In the genomic region with DNA sequence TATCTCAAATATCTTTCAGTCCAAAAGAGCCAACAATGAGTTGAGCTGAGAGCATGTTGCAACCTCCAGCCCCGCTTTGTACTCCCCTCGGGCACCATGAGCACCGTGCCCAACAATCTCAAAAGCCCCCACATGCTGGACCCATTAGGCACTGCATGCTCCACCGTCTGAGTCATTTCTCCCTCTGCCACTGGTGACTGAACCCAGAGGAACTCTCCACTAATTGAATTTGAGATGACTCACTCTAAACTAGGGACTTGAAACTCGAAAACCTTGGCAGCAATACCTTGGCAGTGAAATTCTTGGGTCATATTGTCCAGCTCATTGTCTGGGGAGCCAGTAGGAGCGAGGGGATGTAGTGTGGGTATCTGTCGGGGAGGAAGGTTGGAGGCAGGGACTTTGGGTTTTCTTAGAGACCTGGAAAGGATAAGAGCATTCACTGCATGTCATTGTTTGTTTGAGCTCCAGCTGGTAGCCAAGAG, we compare ENCODE assay signal across 1 cellular context.
TF ChIP-seq lines count a peak whose summit lies in the region.

No MANE protein-coding gene starts in this region.

TF ChIP-seq in SK-N-SH treated with all-trans-retinoic acid at 6 μM for 48 hours, 23 proteins besides CTCF, POLR2A, EP300 and RAD21 (continued from another document):
- TF ChIP-seq TOX (CRISPR knock-in tag; IDR thresholded peaks at IDR 0.05; ENCODE audit: borderline replicate concordance) (peak; percentile 88), ZC3H10 (CRISPR knock-in tag; IDR thresholded peaks at IDR 0.05) (peak; percentile 96), PPARA (CRISPR knock-in tag; IDR thresholded peaks at IDR 0.05; ENCODE audit: borderline replicate concordance) (no peak)
